ENCODE assay signal across 8 cellular contexts in genomic region chr6:156886409-156886808, GRCh38.
A peak's percentile ranks its signal among the peaks of the same experiment; 100 is the strongest.
DNase-seq lines count a peak whose midpoint lies in the region; ATAC-seq lines count a peak whose summit lies in the region.

No MANE protein-coding gene starts in this region.

- H3K27me3 Mint-ChIP-seq in stimulated activated naive B cell treated with anti-CD40 and anti-IgM and Interleukin-4, amounts not matched to agents 10 μg/mL and 1 μg/mL and 100 μg/mL, for 72 hours: no peaks in the 10 kb centered on the region

- H3K4me3 Mint-ChIP-seq in stimulated activated naive B cell treated with anti-CD40 and anti-IgM and Interleukin-4, amounts not matched to agents 10 μg/mL and 1 μg/mL and 100 μg/mL, for 72 hours: peak overlapping the region; percentile 63 to 76

- peaks cover 37 to 81% of the 10 kb centered on the region in 2 donors for H3K4me1 Mint-ChIP-seq in stimulated activated naive B cell treated with anti-CD40 and anti-IgM and Interleukin-4, amounts not matched to agents 10 μg/mL and 1 μg/mL and 100 μg/mL, for 72 hours

- peak; percentile 17 for DNase-seq in activated CD4-positive, alpha-beta T cell treated with anti-CD3 and anti-CD28 coated beads for 48 hours
- DNase-seq in activated CD4-positive, alpha-beta T cell treated with anti-CD3 and anti-CD28 coated beads, Interleukin-2, amount 50 U/mL, for 4 hours: no peak
- DNase-seq in dermis blood vessel endothelial cell (peak; percentile 74), NCI-H2196 (lab: John Stamatoyannopoulos, UW; ENCODE audit: unreplicated experiment) (no peak), NCI-H2227 treated with DMSO at 0.1 percent for 48 hours (lab: John Stamatoyannopoulos, UW) (no peak)
- DNase-seq in stimulated activated naive B cell treated with anti-CD40 and anti-IgM and Interleukin-4, amounts not matched to agents 10 μg/mL and 1 μg/mL and 100 μg/mL, for 72 hours: peak; percentile 28
- no peak for DNase-seq in stimulated activated CD4-positive, alpha-beta T cell treated with anti-CD3 and anti-CD28 coated beads, Interleukin-2, amount 100 ng/mL, for 48 hours

- H3K36me3 Mint-ChIP-seq in stimulated activated naive B cell treated with anti-CD40 and anti-IgM and Interleukin-4, amounts not matched to agents 10 μg/mL and 1 μg/mL and 100 μg/mL, for 72 hours: peaks cover 7 to 14% of the 10 kb centered on the region in 2 donors

- peak; percentile 91 for ATAC-seq in HG03442 (IDR thresholded peaks at IDR 0.05; ENCODE audit: unreplicated experiment)
- peak; percentile 74 to 76 for ATAC-seq in stimulated activated naive B cell treated with anti-CD40 and anti-IgM and Interleukin-4, amounts not matched to agents 10 μg/mL and 1 μg/mL and 100 μg/mL, for 72 hours (replicated peaks)

- H3K27ac Mint-ChIP-seq in stimulated activated naive B cell treated with anti-CD40 and anti-IgM and Interleukin-4, amounts not matched to agents 10 μg/mL and 1 μg/mL and 100 μg/mL, for 72 hours: peak overlapping the region; percentile 69

- H3K9me3 Mint-ChIP-seq in stimulated activated naive B cell treated with anti-CD40 and anti-IgM and Interleukin-4, amounts not matched to agents 10 μg/mL and 1 μg/mL and 100 μg/mL, for 72 hours: peaks cover 0 to 3% of the 10 kb centered on the region in 2 donors

Comparison
In these comparisons a context has a peak if more than half of its experiments do, and no peak if none do; other contexts are left out.
1. DNase-seq: peak in activated CD4-positive, alpha-beta T cell treated with anti-CD3 and anti-CD28 coated beads for 48 hours (single experiment), dermis blood vessel endothelial cell (single experiment) and stimulated activated naive B cell treated with anti-CD40 and anti-IgM and Interleukin-4, amounts not matched to agents 10 μg/mL and 1 μg/mL and 100 μg/mL, for 72 hours (single experiment); none in activated CD4-positive, alpha-beta T cell treated with anti-CD3 and anti-CD28 coated beads, Interleukin-2, amount 50 U/mL, for 4 hours (0 of 2), NCI-H2196 (single experiment), NCI-H2227 treated with DMSO at 0.1 percent for 48 hours (single experiment) and stimulated activated CD4-positive, alpha-beta T cell treated with anti-CD3 and anti-CD28 coated beads, Interleukin-2, amount 100 ng/mL, for 48 hours (0 of 2).